19 cellular contexts compared by ENCODE assay signal in genomic region chr5:156675402-156675801, GRCh38.
A peak's percentile ranks its signal among the peaks of the same experiment; 100 is the strongest.
DNase-seq lines count a peak whose midpoint lies in the region; ATAC-seq and TF ChIP-seq lines count a peak whose summit lies in the region.
"Had no signal": no experiment of that assay in that cellular context is flagged by ENCODE, and none has a peak within 500 bp of the region (broad histone marks: within the 10 kb centered on the region; RNA-seq: fewer than 3 reads in every experiment).

No MANE protein-coding gene starts in this region.

- no peaks in the 10 kb centered on the region for H3K9me2 ChIP-seq in Loucy (replicated peaks; ENCODE audit: low read depth, low read length)
- H3K9me2 ChIP-seq: SK-N-SH had no signal

- peak overlapping the region; percentile 16 for H3K9ac ChIP-seq in Loucy (ENCODE audit: low read depth, low read length, poor library complexity, severe bottlenecking)
- H3K9ac ChIP-seq: SK-N-SH had no signal

- no peaks in the 10 kb centered on the region for H4K20me1 ChIP-seq in Loucy (ENCODE audit: insufficient read depth, low read length, poor library complexity, severe bottlenecking)

- H3K4me1 ChIP-seq in heart left ventricle (peaks cover 0 to 42% (median 18%) of the 10 kb centered on the region in 12 donors), Loucy (ENCODE audit: insufficient read depth, low read length, poor library complexity, severe bottlenecking) (peaks cover 66% of the 10 kb centered on the region)

- H3K9me3 ChIP-seq in heart left ventricle (no peaks in the 10 kb centered on the region), Loucy (ENCODE audit: insufficient read depth, low read depth, low read length) (no peaks in the 10 kb centered on the region)
- H3K9me3 ChIP-seq: SK-N-SH had no signal

- H3K4me3 ChIP-seq in heart left ventricle (no peak overlapping the region), Loucy (ENCODE audit: low read length, poor library complexity, severe bottlenecking) (no peak overlapping the region), dorsolateral prefrontal cortex (no peak overlapping the region)
- H3K4me3 ChIP-seq: K562, PC-9 had no signal

- no peaks in the 10 kb centered on the region for H3K36me3 ChIP-seq in heart left ventricle
- H3K36me3 ChIP-seq in Loucy (ENCODE audit: insufficient read depth, low read length) = no peaks in the 10 kb centered on the region

- H3K79me2 ChIP-seq in Loucy (ENCODE audit: insufficient read depth, low read length) = no peaks in the 10 kb centered on the region

- no peak overlapping the region for H3K4me2 ChIP-seq in Loucy (ENCODE audit: low read depth, low read length, poor library complexity, severe bottlenecking)
- H3K4me2 ChIP-seq: PC-9, SK-N-SH had no signal

- intact Hi-C loops in heart left ventricle (cut with DNase I) (no loop called here), Right ventricle myocardium inferior (cut with DNase I) (loop anchor here (10.0 kb wide), 1 partner anchor 51 kb away; no protein-coding TSS in a partner anchor), left ventricle myocardium superior (cut with micrococcal nuclease) (no loop called here), dorsolateral prefrontal cortex (cut with DNase I) (loop anchor here in 1 of 2 donors (5.0 kb wide), 1 partner anchor 458 kb away; no protein-coding TSS in a partner anchor)

- ATAC-seq in heart left ventricle (peak in 3 of 4 donors; percentile 24 to 62 (median 35)), Right ventricle myocardium inferior (no peak), left ventricle myocardium superior (peak; percentile 45)
- ATAC-seq: K562 had no signal

- H3F3A ChIP-seq in Loucy (ENCODE audit: low read depth) = no peaks in the 10 kb centered on the region; the same call in 1 of the 2 replicates

- DNase-seq in heart left ventricle = no peak
- no peak for DNase-seq in Right ventricle myocardium inferior (ENCODE audit: missing footprints)
- DNase-seq in left ventricle myocardium superior = no peak
- no peak for DNase-seq in GDM1 (lab: John Stamatoyannopoulos, UW)
- DNase-seq in activated gamma-delta T cell treated with Interleukin-2 at 50 U/mL for 16 hours = no peak
- DNase-seq in dorsolateral prefrontal cortex = no peak
- DNase-seq: 8988T, GF-D8, MM.1S, NCI-H1048, NCI-H1436, NCI-H187 treated with DMSO at 0.1 percent for 48 hours, PC-9, RPMI8226, SIG-M5, SK-N-SH had no signal

- H3K27ac ChIP-seq in heart left ventricle (peak overlapping the region in 6 of 12 donors; percentile 29 to 54 (median 44)), dorsolateral prefrontal cortex (no peak overlapping the region)
- H3K27ac ChIP-seq: C4-2B, PC-9 had no signal

- no peaks in the 10 kb centered on the region for H3K27me3 ChIP-seq in heart left ventricle
- H3K27me3 ChIP-seq in Loucy (ENCODE audit: insufficient read depth, low read length, poor library complexity, severe bottlenecking) = no peaks in the 10 kb centered on the region
- H3K27me3 ChIP-seq in dorsolateral prefrontal cortex = no peaks in the 10 kb centered on the region

- TF ChIP-seq POLR2A in heart left ventricle (IDR thresholded peaks at IDR 0.05) = no peak

- no peak for TF ChIP-seq CTCF in heart left ventricle (IDR thresholded peaks at IDR 0.05)
- TF ChIP-seq CTCF in Loucy (conservative IDR thresholded peaks at IDR 0.05; ENCODE audit: low read length) = no peak
- no peak for TF ChIP-seq CTCF in dorsolateral prefrontal cortex (IDR thresholded peaks at IDR 0.05 in 54 of 56, conservative IDR thresholded peaks at IDR 0.05 in 2 of 56; ENCODE audit: low read depth in 1 of 56, partially characterized antibody in 56 of 56)

- no peak overlapping the region for H2AFZ ChIP-seq in Loucy (ENCODE audit: low read length)
- H2AFZ ChIP-seq: PC-9 had no signal
